Comparison of ENCODE assay signal across 8 cellular contexts in the genomic region with DNA sequence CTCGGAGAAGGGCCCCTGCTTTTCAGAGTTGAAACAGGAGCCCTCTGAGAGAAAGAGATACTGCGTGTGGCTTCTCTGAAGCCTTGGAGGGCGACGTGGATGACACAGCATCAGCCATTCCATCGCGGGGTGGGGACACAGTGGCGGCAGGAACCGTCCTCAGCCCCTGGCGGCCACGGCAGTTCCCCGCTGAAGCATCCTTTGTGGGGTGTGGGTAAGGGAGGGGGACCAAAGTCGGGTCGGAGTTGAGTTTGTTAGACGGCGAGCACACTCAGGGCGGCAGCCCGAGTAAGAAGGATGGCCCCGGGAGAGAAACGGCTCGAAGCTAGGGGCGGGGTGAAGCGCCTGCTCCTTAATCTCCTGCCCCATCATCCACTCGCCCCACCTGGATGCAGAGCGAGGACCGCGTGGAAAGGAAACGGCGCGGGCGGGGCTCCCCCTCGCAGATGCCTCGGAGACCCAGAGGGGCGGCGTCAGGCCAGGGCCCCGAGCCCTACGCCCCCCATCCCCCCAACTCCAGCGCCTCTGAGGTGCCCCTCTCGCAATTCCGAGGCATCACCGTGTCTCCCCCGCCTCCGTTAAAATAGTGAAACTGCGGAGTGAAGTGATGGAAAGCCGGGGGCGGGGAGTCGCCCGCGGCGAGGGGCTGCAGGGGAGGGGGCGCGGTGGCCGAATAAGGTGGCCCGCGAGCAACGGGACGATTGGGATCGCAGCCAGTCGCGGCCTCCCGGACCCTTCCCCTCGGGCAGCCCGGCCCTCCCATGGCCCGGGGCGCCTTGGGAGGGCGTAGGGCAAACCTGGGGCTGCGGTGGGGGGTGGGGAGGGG. TPM values are rescaled to one million over a fixed set of nuclear protein-coding genes. Genes with fewer than 3 reads are reported as not detected.
DNase-seq lines count a peak whose midpoint lies in the region; ATAC-seq and TF ChIP-seq lines count a peak whose summit lies in the region.

No MANE protein-coding gene starts in this region.

- H3K4me3 ChIP-seq in cardiac muscle cell, result peak overlapping the region; percentile 89

- H3K27me3 ChIP-seq in cardiac muscle cell, result no peaks in the 10 kb centered on the region

- intact Hi-C loops in sciatic nerve (cut with DNase I), result no loop called here

- peak overlapping the region; percentile 45 for H3K27ac ChIP-seq in cardiac muscle cell

- DNase-seq in OCI-M1 (lab: John Stamatoyannopoulos, UW) (peak; percentile 92), cardiac muscle cell (ENCODE audit: low read depth in 1 of 2, low spot score in 1 of 2) (no peak), sciatic nerve (ENCODE audit: low spot score) (peak; percentile 72), NCI-H446 (lab: John Stamatoyannopoulos, UW) (no peak), NCI-H345 (lab: John Stamatoyannopoulos, UW) (no peak)
- DNase-seq in activated effector memory CD4-positive, alpha-beta T cell treated with anti-CD3 and anti-CD28 coated beads, Interleukin-2, amount 50 U/mL, for 16 hours, result peak; percentile 87

- no peaks in the 10 kb centered on the region for H3K36me3 ChIP-seq in cardiac muscle cell

- peak; percentile 5 for TF ChIP-seq CTCF in cardiac muscle cell (IDR thresholded peaks at IDR 0.05; ENCODE audit: low read depth, low read length)

- peaks cover 25% of the 10 kb centered on the region for H3K4me1 ChIP-seq in cardiac muscle cell (ENCODE audit: low read depth)

- ATAC-seq in GM18498 (IDR thresholded peaks at IDR 0.05; ENCODE audit: unreplicated experiment) (peak; percentile 33), HG02759 (IDR thresholded peaks at IDR 0.05; ENCODE audit: unreplicated experiment) (peak; percentile 28), sciatic nerve (peak; percentile 41)

- H3K9me3 ChIP-seq in cardiac muscle cell (ENCODE audit: low read depth), result no peaks in the 10 kb centered on the region

RNA-seq across cellular contexts. Expression of a gene that starts 0.8 kb away (rescaled TPM):
- total RNA-seq in cardiac muscle cell, result 30.5 and 55.3 TPM in 2 replicates
- 15.4 and 22.1 TPM in 2 replicates for polyA plus RNA-seq in cardiac muscle cell
- total RNA-seq in sciatic nerve, result 50.6 TPM

Comparison
In these comparisons a context has a peak if more than half of its experiments do, and no peak if none do; other contexts are left out.
1. DNase-seq: peak in OCI-M1 (single experiment), activated effector memory CD4-positive, alpha-beta T cell treated with anti-CD3 and anti-CD28 coated beads, Interleukin-2, amount 50 U/mL, for 16 hours (single experiment) and sciatic nerve (single experiment); none in cardiac muscle cell (0 of 2), NCI-H446 (0 of 2) and NCI-H345 (single experiment).
2. Peak in every context shown above with its lines, with median percentiles within 50 percentile points of each other: ATAC-seq.